In the genomic region with DNA sequence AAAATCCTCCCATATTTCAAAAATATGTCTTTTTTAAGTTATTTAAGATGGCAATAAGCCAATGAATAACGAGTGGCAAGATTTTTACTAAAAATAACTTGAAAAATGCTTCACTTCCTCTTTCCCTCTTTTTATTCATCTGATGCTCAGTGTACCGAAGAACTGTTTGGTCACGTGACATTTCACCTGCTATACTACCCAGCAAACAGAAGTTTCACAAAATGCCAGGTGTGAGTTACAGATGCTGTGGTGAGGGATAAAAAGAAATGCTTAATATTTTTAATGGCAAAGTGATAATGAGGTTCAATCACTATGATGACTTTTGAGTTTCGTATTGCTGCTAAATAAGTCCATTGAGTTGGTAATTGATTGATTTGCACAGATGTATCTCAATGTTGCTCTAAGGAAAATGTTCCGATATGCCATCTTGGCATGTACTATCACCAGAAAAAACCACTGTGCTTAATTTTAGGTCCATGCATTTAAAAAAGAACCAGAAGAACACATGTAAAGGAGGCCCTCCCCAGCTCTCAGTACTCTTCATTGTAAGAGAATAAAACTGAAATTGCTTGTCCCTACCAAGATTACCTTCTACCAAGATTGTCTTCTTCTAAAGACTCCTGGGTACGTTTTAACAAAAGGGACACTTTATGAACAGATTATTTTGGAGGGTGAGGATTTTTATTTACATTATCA, we compare ENCODE assay signal across 10 cellular contexts. TPM values are rescaled to one million over a fixed set of nuclear protein-coding genes. Genes with fewer than 3 reads are reported as not detected.
A peak's percentile ranks its signal among the peaks of the same experiment; 100 is the strongest.
DNase-seq lines count a peak whose midpoint lies in the region; ATAC-seq and TF ChIP-seq lines count a peak whose summit lies in the region.
"Had no signal": no experiment of that assay in that cellular context is flagged by ENCODE, and none has a peak within 500 bp of the region (broad histone marks: within the 10 kb centered on the region; RNA-seq: fewer than 3 reads in every experiment).

No MANE protein-coding gene starts in this region.

- peaks cover 53% of the 10 kb centered on the region for H3K27me3 Mint-ChIP-seq in osteocyte (ENCODE audit: unreplicated experiment)

- TF ChIP-seq CTCF in osteocyte (IDR thresholded peaks at IDR 0.05) = no peak

- no peak overlapping the region for H3K4me3 Mint-ChIP-seq in osteocyte (ENCODE audit: unreplicated experiment)

- H3K36me3 Mint-ChIP-seq in osteocyte (ENCODE audit: unreplicated experiment) = no peaks in the 10 kb centered on the region

- ATAC-seq in GM19043 (IDR thresholded peaks at IDR 0.05; ENCODE audit: low read depth, unreplicated experiment) = peak; percentile 66
- ATAC-seq in HG02970 (IDR thresholded peaks at IDR 0.05; ENCODE audit: low FRiP score, unreplicated experiment) = peak; percentile 73

- H3K27ac Mint-ChIP-seq in osteocyte (ENCODE audit: unreplicated experiment) = no peak overlapping the region

- peak; percentile 12 to 15 for DNase-seq in AML-193 (lab: John Stamatoyannopoulos, UW)
- DNase-seq in NCI-H2107 (lab: John Stamatoyannopoulos, UW) = peak; percentile 35
- DNase-seq in dermis blood vessel endothelial cell = no peak
- no peak for DNase-seq in osteocyte (ENCODE audit: extremely low spot score, unreplicated experiment)
- no peak for DNase-seq in OCI-M2 (lab: John Stamatoyannopoulos, UW; ENCODE audit: unreplicated experiment)
- no peak for DNase-seq in A172 (ENCODE audit: low spot score)
- DNase-seq: activated effector memory CD4-positive, alpha-beta T cell treated with Interleukin-2 at 50 U/mL for 16 hours; SK-N-SH had no signal

- no peaks in the 10 kb centered on the region for H3K4me1 Mint-ChIP-seq in osteocyte (ENCODE audit: unreplicated experiment)

- no peaks in the 10 kb centered on the region for H3K9me3 Mint-ChIP-seq in osteocyte (ENCODE audit: unreplicated experiment)

RNA-seq across cellular contexts. Expression of gene SEC62, which starts 26.0 kb away (rescaled TPM):
- total RNA-seq in dermis blood vessel endothelial cell (46.8 and 60.7 TPM in 2 replicates), osteocyte (112 and 113 TPM in 2 replicates)
- total RNA-seq in A172 (2014; rRNA removed; shearing (Covaris generic)) = 34.8 and 37.2 TPM in 2 replicates

RNA-seq across cellular contexts. Expression of gene SAMD7, which starts 29.3 kb away (rescaled TPM):
- total RNA-seq in dermis blood vessel endothelial cell (not detected in 2 replicates), osteocyte (not detected in 2 replicates)
- not detected in 2 replicates for total RNA-seq in A172 (2014; rRNA removed; shearing (Covaris generic))

Comparison
In these comparisons a context has a peak if more than half of its experiments do, and no peak if none do; other contexts are left out.
1. DNase-seq: peak in AML-193 (2 of 2) and NCI-H2107 (single experiment); none in dermis blood vessel endothelial cell (single experiment), osteocyte (single experiment), OCI-M2 (single experiment) and A172 (single experiment).